Comparison of ENCODE assay signal across 7 cellular contexts in the genomic region with DNA sequence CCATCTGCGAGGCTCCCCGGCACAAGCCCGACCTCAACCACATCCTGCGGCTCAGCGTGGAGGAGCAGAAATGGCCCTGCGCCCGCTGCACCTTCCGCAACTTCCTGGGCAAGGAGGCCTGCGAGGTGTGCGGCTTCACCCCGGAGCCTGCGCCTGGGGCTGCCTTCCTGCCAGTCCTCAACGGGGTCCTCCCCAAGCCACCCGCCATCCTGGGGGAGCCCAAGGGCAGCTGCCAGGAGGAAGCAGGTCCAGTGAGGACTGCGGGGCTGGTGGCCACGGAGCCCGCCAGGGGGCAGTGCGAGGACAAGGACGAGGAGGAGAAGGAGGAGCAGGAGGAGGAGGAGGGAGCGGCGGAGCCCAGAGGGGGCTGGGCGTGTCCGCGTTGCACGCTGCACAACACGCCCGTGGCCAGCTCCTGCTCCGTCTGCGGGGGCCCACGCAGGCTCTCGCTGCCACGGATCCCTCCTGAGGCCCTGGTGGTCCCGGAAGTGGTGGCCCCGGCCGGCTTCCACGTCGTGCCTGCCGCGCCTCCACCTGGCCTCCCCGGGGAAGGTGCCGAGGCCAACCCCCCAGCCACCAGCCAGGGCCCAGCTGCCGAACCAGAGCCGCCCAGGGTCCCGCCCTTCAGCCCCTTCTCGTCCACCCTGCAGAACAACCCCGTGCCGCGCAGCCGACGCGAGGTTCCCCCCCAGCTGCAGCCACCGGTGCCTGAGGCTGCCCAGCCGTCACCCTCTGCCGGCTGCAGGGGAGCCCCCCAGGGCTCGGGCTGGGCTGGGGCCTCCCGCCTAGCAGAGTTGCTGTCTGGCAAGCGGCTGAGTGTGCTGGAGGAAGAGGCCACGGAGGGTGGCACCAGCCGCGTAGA. TPM values are rescaled to one million over a fixed set of nuclear protein-coding genes. Genes with fewer than 3 reads are reported as not detected.
A peak's percentile ranks its signal among the peaks of the same experiment; 100 is the strongest.
DNase-seq lines count a peak whose midpoint lies in the region; ATAC-seq and TF ChIP-seq lines count a peak whose summit lies in the region.
"Had no signal": no experiment of that assay in that cellular context is flagged by ENCODE, and none has a peak within 500 bp of the region (broad histone marks: within the 10 kb centered on the region; RNA-seq: fewer than 3 reads in every experiment).

No MANE protein-coding gene starts in this region.

- peaks cover 4% of the 10 kb centered on the region; the same call in 1 of the 3 replicates for H3K9me3 Mint-ChIP-seq in GM23338
- no peaks in the 10 kb centered on the region for H3K9me3 Mint-ChIP-seq in activated CD4-positive, alpha-beta memory T cell treated with anti-CD3 and anti-CD28 coated beads, Interleukin-2, amount 10 ng/mL, durations not matched to agents 7 days and 5 days

- H3K79me2 ChIP-seq in GM23338 (replicated peaks; ENCODE audit: insufficient read depth), result peaks cover 13% of the 10 kb centered on the region

- no peaks in the 10 kb centered on the region for H3K36me3 Mint-ChIP-seq in GM23338 (ENCODE audit: low read depth)
- H3K36me3 Mint-ChIP-seq in activated CD4-positive, alpha-beta memory T cell treated with anti-CD3 and anti-CD28 coated beads, Interleukin-2, amount 10 ng/mL, durations not matched to agents 7 days and 5 days (ENCODE audit: low read depth), result peaks cover 3% of the 10 kb centered on the region

- H3K4me1 ChIP-seq in GM23338 (ENCODE audit: insufficient read depth) (no peaks in the 10 kb centered on the region), upper lobe of left lung (peaks cover 0 to 13% (median 0%) of the 10 kb centered on the region in 4 donors)

- H3K27me3 ChIP-seq in GM23338 (ENCODE audit: insufficient read depth), result no peaks in the 10 kb centered on the region
- H3K27me3 ChIP-seq in upper lobe of left lung, result no peaks in the 10 kb centered on the region

- WGBS in upper lobe of left lung, 2 donors, result 73 to 74% methylated on average over 41 to 55 of the region's 60 CpGs

- CTCF ChIA-PET in activated CD4-positive, alpha-beta memory T cell treated with anti-CD3 and anti-CD28 coated beads, Interleukin-2, amount 10 ng/mL, durations not matched to agents 7 days and 5 days (lab: Charles Lee), result no interaction called here

- no peak overlapping the region for H3K27ac Mint-ChIP-seq in GM23338
- H3K27ac Mint-ChIP-seq in activated CD4-positive, alpha-beta memory T cell treated with anti-CD3 and anti-CD28 coated beads, Interleukin-2, amount 10 ng/mL, durations not matched to agents 7 days and 5 days, result no peak overlapping the region

- H3K4me3 ChIP-seq in GM23338 (no peak overlapping the region), upper lobe of left lung (peak overlapping the region in 1 of 4 donors; percentile 8)

- H4K20me1 ChIP-seq in GM23338 (replicated peaks; ENCODE audit: insufficient read depth), result no peaks in the 10 kb centered on the region

- TF ChIP-seq POLR2A in upper lobe of left lung (IDR thresholded peaks at IDR 0.05), result no peak

- DNase-seq in GM23338 (ENCODE audit: low spot score) (peak; percentile 71), iPS-NIHi11 (ENCODE audit: low spot score) (peak; percentile 85), upper lobe of left lung (peak; percentile 63 to 93), foreskin melanocyte (no peak), GOT3 (lab: John Stamatoyannopoulos, UW) (no peak)
- DNase-seq in activated CD4-positive, alpha-beta memory T cell treated with anti-CD3 and anti-CD28 coated beads, Interleukin-2, amount 10 ng/mL, durations not matched to agents 7 days and 5 days, result peak; percentile 52

- peak; percentile 55 for ATAC-seq in GM23338
- peak; percentile 35 to 80 for ATAC-seq in upper lobe of left lung (ENCODE audit: low FRiP score in 2 of 2)

- H3K4me3 Mint-ChIP-seq in GM23338, result no peak overlapping the region
- no peak overlapping the region for H3K4me3 Mint-ChIP-seq in activated CD4-positive, alpha-beta memory T cell treated with anti-CD3 and anti-CD28 coated beads, Interleukin-2, amount 10 ng/mL, durations not matched to agents 7 days and 5 days

- H3K36me3 ChIP-seq in GM23338 (ENCODE audit: insufficient read depth) (no peaks in the 10 kb centered on the region), upper lobe of left lung (peaks cover 3 to 53% (median 36%) of the 10 kb centered on the region in 4 donors)

- no peaks in the 10 kb centered on the region for H3K4me1 Mint-ChIP-seq in GM23338
- no peaks in the 10 kb centered on the region for H3K4me1 Mint-ChIP-seq in activated CD4-positive, alpha-beta memory T cell treated with anti-CD3 and anti-CD28 coated beads, Interleukin-2, amount 10 ng/mL, durations not matched to agents 7 days and 5 days

- peaks cover 2% of the 10 kb centered on the region for H3K27me3 Mint-ChIP-seq in GM23338 (ENCODE audit: insufficient read depth, low read depth, poor library complexity)
- no peaks in the 10 kb centered on the region for H3K27me3 Mint-ChIP-seq in activated CD4-positive, alpha-beta memory T cell treated with anti-CD3 and anti-CD28 coated beads, Interleukin-2, amount 10 ng/mL, durations not matched to agents 7 days and 5 days

- 0 out of 2 replicates have a peak, but pooled peaks cover 3% of the 10 kb centered on the region for H3F3A ChIP-seq in GM23338 (replicated peaks; ENCODE audit: low read depth)

- no peak overlapping the region for H3K4me2 ChIP-seq in GM23338

- no peaks in the 10 kb centered on the region for H3K9me2 ChIP-seq in GM23338 (ENCODE audit: insufficient read depth)

- TF ChIP-seq CTCF in GM23338 (conservative IDR thresholded peaks at IDR 0.05; ENCODE audit: low read depth in 2 of 2) (peak; percentile 41 to 64), upper lobe of left lung (IDR thresholded peaks at IDR 0.05) (peak in 4 of 6 experiments; percentile 42 to 67 (median 56))

- no peaks in the 10 kb centered on the region for H3K9me3 ChIP-seq in upper lobe of left lung

- H2AFZ ChIP-seq in GM23338, result no peak overlapping the region

- no peak for TF ChIP-seq EP300 in upper lobe of left lung (IDR thresholded peaks at IDR 0.05)

- POLR2A ChIA-PET in activated CD4-positive, alpha-beta memory T cell treated with anti-CD3 and anti-CD28 coated beads, Interleukin-2, amount 10 ng/mL, durations not matched to agents 7 days and 5 days (lab: Charles Lee), result no interaction called here

- H3K27ac ChIP-seq in GM23338 (ENCODE audit: low read depth), result no peak overlapping the region
- H3K27ac ChIP-seq in upper lobe of left lung, result no peak overlapping the region

TF ChIP-seq in GM23338, 12 proteins besides CTCF, POLR2A, EP300 and RAD21 (continues in another document):
- TF ChIP-seq REST (IDR thresholded peaks at IDR 0.05; ENCODE audit: unreplicated experiment) (no peak), ZNF114 (CRISPR knock-in tag; IDR thresholded peaks at IDR 0.05) (no peak), ZNF331 (CRISPR knock-in tag; IDR thresholded peaks at IDR 0.05; ENCODE audit: low read depth) (no peak), POLR2AphosphoS5 (IDR thresholded peaks at IDR 0.05; ENCODE audit: low read depth) (no peak)

RNA-seq across cellular contexts. Expression of gene PRR35, which starts 13.1 kb away (rescaled TPM):
- total RNA-seq in GM23338 (2014; rRNA removed; shearing (Covaris generic)), result 1.1 and 1.4 TPM in 2 replicates
- polyA plus RNA-seq in GM23338 (2016; fragmentation: Nextera tagmentation; extraction: Ambion mirVana), result 0.32 and 0.63 TPM in 2 replicates
- total RNA-seq in activated CD4-positive, alpha-beta memory T cell treated with anti-CD3 and anti-CD28 coated beads, Interleukin-2, amount 10 ng/mL, durations not matched to agents 7 days and 5 days, result not detected
- total RNA-seq in upper lobe of left lung, result not detected
- total RNA-seq: RPMI7951 had no signal

RNA-seq across cellular contexts. Expression of gene CAPN15, which starts 19.6 kb away (rescaled TPM):
- 142 and 164 TPM in 2 replicates for total RNA-seq in GM23338 (2014; rRNA removed; shearing (Covaris generic))
- 27.3 and 30.7 TPM in 2 replicates for polyA plus RNA-seq in GM23338 (2016; fragmentation: Nextera tagmentation; extraction: Ambion mirVana)
- 10 to 100 TPM; 91.7 to 93.4 TPM for total RNA-seq in activated CD4-positive, alpha-beta memory T cell treated with anti-CD3 and anti-CD28 coated beads, Interleukin-2, amount 10 ng/mL, durations not matched to agents 7 days and 5 days
- total RNA-seq in upper lobe of left lung, result 10 to 100 TPM; 27.3 to 84.5 (median 66.1) TPM

RNA-seq across cellular contexts. Expression of gene NHLRC4, which starts 19.7 kb away (rescaled TPM):
- total RNA-seq in GM23338 (2014; rRNA removed; shearing (Covaris generic)), result 0.80 TPM in 1 of 2 replicates, not detected in the other
- polyA plus RNA-seq in GM23338 (2016; fragmentation: Nextera tagmentation; extraction: Ambion mirVana), result 0.14 and 0.47 TPM in 2 replicates
- total RNA-seq in activated CD4-positive, alpha-beta memory T cell treated with anti-CD3 and anti-CD28 coated beads, Interleukin-2, amount 10 ng/mL, durations not matched to agents 7 days and 5 days, result 1 to 10 TPM; 2.3 to 2.6 TPM
- total RNA-seq in upper lobe of left lung, result 1 to 10 TPM; 1.2 to 7.8 (median 3.3) TPM

RNA-seq across cellular contexts. Expression of gene PIGQ, which starts 22.6 kb away (rescaled TPM):
- total RNA-seq in GM23338 (2014; rRNA removed; shearing (Covaris generic)), result 49.9 and 62.3 TPM in 2 replicates
- polyA plus RNA-seq in GM23338 (2016; fragmentation: Nextera tagmentation; extraction: Ambion mirVana), result 28.0 and 30.2 TPM in 2 replicates
- total RNA-seq in activated CD4-positive, alpha-beta memory T cell treated with anti-CD3 and anti-CD28 coated beads, Interleukin-2, amount 10 ng/mL, durations not matched to agents 7 days and 5 days, result 10 to 100 TPM; 33.7 to 35.1 TPM
- total RNA-seq in upper lobe of left lung, result 100 to 1,000 TPM in 2 of 6 donors, 10 to 100 TPM in 4; 42.7 to 153 (median 79.6) TPM

RNA-seq across cellular contexts. Expression of gene RAB40C, which starts 42.7 kb away (rescaled TPM):
- 24.2 and 24.6 TPM in 2 replicates for total RNA-seq in GM23338 (2014; rRNA removed; shearing (Covaris generic))
- 11.2 and 12.0 TPM in 2 replicates for polyA plus RNA-seq in GM23338 (2016; fragmentation: Nextera tagmentation; extraction: Ambion mirVana)
- 10 to 100 TPM; 12.2 to 14.2 TPM for total RNA-seq in activated CD4-positive, alpha-beta memory T cell treated with anti-CD3 and anti-CD28 coated beads, Interleukin-2, amount 10 ng/mL, durations not matched to agents 7 days and 5 days
- total RNA-seq in upper lobe of left lung, result 100 to 1,000 TPM in 1 of 6 donors, 10 to 100 TPM in 5; 40.5 to 101 (median 61.5) TPM

Comparison
In these comparisons a context has a peak if more than half of its experiments do, and no peak if none do; other contexts are left out.
1. DNase-seq: peak in GM23338 (single experiment), activated CD4-positive, alpha-beta memory T cell treated with anti-CD3 and anti-CD28 coated beads, Interleukin-2, amount 10 ng/mL, durations not matched to agents 7 days and 5 days (single experiment), iPS-NIHi11 (single experiment) and upper lobe of left lung (2 of 2); none in foreskin melanocyte (single experiment) and GOT3 (single experiment).